Comparison of ENCODE assay signal across 20 cellular contexts in the genomic region with DNA sequence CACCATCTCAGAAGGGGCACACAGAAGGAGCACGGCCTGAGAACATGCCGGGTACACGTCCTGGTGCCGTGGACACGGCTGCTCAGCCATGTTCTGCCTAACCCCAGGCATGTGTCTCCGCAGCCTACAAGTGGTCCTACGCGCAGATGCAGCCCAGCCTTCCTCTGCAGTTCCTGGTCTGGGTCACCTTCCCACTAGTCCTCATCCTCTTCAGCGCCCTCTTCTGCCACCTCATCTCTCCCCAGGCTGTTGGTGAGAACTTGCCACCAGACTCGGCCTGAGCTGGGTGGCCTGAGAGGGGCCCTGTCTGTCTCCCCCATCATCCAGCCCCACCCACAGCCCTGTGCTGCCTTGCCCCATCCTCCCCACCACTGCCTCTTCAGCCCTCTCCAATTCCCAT. TPM values are rescaled to one million over a fixed set of nuclear protein-coding genes. Genes with fewer than 3 reads are reported as not detected.
"Had no signal": no experiment of that assay in that cellular context is flagged by ENCODE, and none has a peak within 500 bp of the region (broad histone marks: within the 10 kb centered on the region; RNA-seq: fewer than 3 reads in every experiment).

No MANE protein-coding gene starts in this region.

- H3K27me3 ChIP-seq: adrenal gland, ascending aorta, brain microvascular endothelial cell, foreskin keratinocyte, pancreas had no signal

- H3K4me1 Mint-ChIP-seq: stimulated activated naive CD8-positive, alpha-beta T cell treated with anti-CD3 and anti-CD28 coated beads, Interleukin-15, amount 100 ng/mL, for 72 hours had no signal

- H3K36me3 ChIP-seq: adrenal gland, ascending aorta, brain microvascular endothelial cell, pancreas, tibial artery had no signal

- H3K4me3 ChIP-seq: adrenal gland, ascending aorta, pancreas, psoas muscle, tibial artery had no signal

- ATAC-seq: activated CD8-positive, alpha-beta memory T cell treated with anti-CD3 and anti-CD28 coated beads, Interleukin-2, amount 10 ng/mL, durations not matched to agents 7 days and 5 days; foreskin keratinocyte; natural killer cell treated with Interleukin-12 subunit alpha and Interleukin-12 subunit beta and Interleukin-15 and Interleukin-18, amount 100 ng/mL, for 72 hours; right cardiac atrium had no signal

- H3K4me3 Mint-ChIP-seq: activated CD4-positive, alpha-beta memory T cell treated with anti-CD3 and anti-CD28 coated beads for 36 hours; activated CD8-positive, alpha-beta memory T cell treated with anti-CD3 and anti-CD28 coated beads, Interleukin-2, amount 10 ng/mL, durations not matched to agents 7 days and 5 days; activated naive CD8-positive, alpha-beta T cell; natural killer cell treated with Interleukin-12 subunit alpha and Interleukin-12 subunit beta and Interleukin-15 and Interleukin-18, amount 100 ng/mL, for 72 hours; stimulated activated naive CD8-positive, alpha-beta T cell treated with anti-CD3 and anti-CD28 coated beads, Interleukin-15, amount 100 ng/mL, for 72 hours had no signal

- H3K36me3 Mint-ChIP-seq: activated CD4-positive, alpha-beta memory T cell treated with anti-CD3 and anti-CD28 coated beads for 36 hours; activated CD8-positive, alpha-beta memory T cell treated with anti-CD3 and anti-CD28 coated beads, Interleukin-2, amount 10 ng/mL, durations not matched to agents 7 days and 5 days; activated naive CD8-positive, alpha-beta T cell; natural killer cell treated with Interleukin-12 subunit alpha and Interleukin-12 subunit beta and Interleukin-15 and Interleukin-18, amount 100 ng/mL, for 72 hours had no signal

- H3K27me3 Mint-ChIP-seq: activated CD4-positive, alpha-beta memory T cell treated with anti-CD3 and anti-CD28 coated beads for 36 hours; activated naive CD8-positive, alpha-beta T cell; stimulated activated naive CD8-positive, alpha-beta T cell treated with anti-CD3 and anti-CD28 coated beads, Interleukin-15, amount 100 ng/mL, for 72 hours had no signal

- H3K9me3 ChIP-seq: adrenal gland, ascending aorta, pancreas, psoas muscle, tibial artery had no signal

- DNase-seq: activated CD4-positive, alpha-beta T cell treated with anti-CD3 and anti-CD28 coated beads for 48 hours; activated CD8-positive, alpha-beta memory T cell treated with anti-CD3 and anti-CD28 coated beads, Interleukin-2, amount 10 ng/mL, durations not matched to agents 7 days and 5 days; brain microvascular endothelial cell; central memory CD4-positive, alpha-beta T cell; effector memory CD4-positive, alpha-beta T cell; foreskin keratinocyte; pancreas; stimulated activated CD4-positive, alpha-beta T cell treated with anti-CD3 and anti-CD28 coated beads, Interleukin-12 subunit alpha, Interleukin-12 subunit beta, amount 100 ng/mL, for 4 hours; stimulated activated CD4-positive, alpha-beta T cell treated with anti-CD3 and anti-CD28 coated beads, Interleukin-4, amount 100 ng/mL, for 4 hours; stimulated activated naive CD8-positive, alpha-beta T cell treated with anti-CD3 and anti-CD28 coated beads, Interleukin-15, amount 100 ng/mL, for 72 hours; T-helper 9 cell had no signal

- H3K27ac Mint-ChIP-seq: activated CD4-positive, alpha-beta memory T cell treated with anti-CD3 and anti-CD28 coated beads for 36 hours; activated CD8-positive, alpha-beta memory T cell treated with anti-CD3 and anti-CD28 coated beads, Interleukin-2, amount 10 ng/mL, durations not matched to agents 7 days and 5 days; activated naive CD8-positive, alpha-beta T cell had no signal

- H3K4me1 ChIP-seq: adrenal gland, ascending aorta, pancreas, tibial artery had no signal

- H3K27ac ChIP-seq: adrenal gland, ascending aorta, brain microvascular endothelial cell, foreskin keratinocyte, pancreas, tibial artery had no signal

- H3K9me3 Mint-ChIP-seq: activated CD4-positive, alpha-beta memory T cell treated with anti-CD3 and anti-CD28 coated beads for 36 hours; natural killer cell treated with Interleukin-12 subunit alpha and Interleukin-12 subunit beta and Interleukin-15 and Interleukin-18, amount 100 ng/mL, for 72 hours; stimulated activated naive CD8-positive, alpha-beta T cell treated with anti-CD3 and anti-CD28 coated beads, Interleukin-15, amount 100 ng/mL, for 72 hours had no signal

RNA-seq across cellular contexts. Expression of gene CLCN1, which starts 5.3 kb away (rescaled TPM):
- total RNA-seq: ascending aorta, dermis microvascular lymphatic vessel endothelial cell, right cardiac atrium had no signal
- polyA plus RNA-seq: right cardiac atrium had no signal

RNA-seq across cellular contexts. Expression of gene TMEM139, which starts 36.5 kb away (rescaled TPM):
- total RNA-seq: dermis microvascular lymphatic vessel endothelial cell; natural killer cell treated with Interleukin-12 subunit alpha and Interleukin-12 subunit beta and Interleukin-15 and Interleukin-18, amount 100 ng/mL, for 72 hours had no signal
